ENCODE assay signal across 8 cellular contexts in the genomic region with DNA sequence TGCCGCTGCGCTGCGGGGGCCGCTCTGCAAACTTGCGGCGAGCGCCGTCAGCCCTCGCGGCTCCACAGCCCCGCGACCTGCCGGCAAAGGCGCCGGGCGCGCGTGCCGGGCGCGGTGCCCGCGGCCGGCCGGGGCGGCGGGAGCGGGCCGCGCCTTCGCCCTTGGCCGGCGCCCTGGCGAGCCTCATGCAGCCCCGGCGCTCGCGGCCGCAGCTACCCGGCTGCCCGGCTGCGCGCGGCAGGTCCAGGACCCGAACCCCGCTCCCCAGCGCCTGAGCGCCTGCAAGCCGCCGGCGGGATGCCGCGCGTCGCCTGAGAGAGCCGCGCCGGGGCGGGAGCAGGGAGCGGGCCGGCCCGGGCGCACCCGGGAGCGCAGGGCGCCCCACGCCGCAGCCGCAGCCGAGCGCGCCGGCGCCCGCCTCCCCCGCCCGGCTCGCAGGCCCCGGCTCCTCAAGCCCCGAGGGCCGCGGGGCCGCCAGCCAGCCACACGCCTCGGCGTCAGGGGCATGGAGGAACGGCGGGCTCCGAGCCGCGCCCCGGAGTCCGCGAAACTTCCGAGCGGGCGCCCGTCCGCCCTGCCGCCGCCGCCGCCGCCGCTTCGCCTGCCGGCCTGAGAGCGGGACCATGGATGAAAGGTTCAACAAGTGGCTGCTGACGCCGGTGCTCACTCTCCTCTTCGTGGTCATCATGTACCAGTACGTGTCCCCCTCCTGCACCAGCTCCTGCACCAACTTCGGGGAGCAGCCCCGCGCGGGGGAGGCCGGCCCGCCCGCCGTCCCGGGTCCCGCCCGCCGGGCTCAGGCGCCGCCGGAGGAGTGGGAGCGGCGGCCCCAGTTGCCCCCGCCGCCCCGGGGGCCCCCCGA. TPM values are rescaled to one million over a fixed set of nuclear protein-coding genes. Genes with fewer than 3 reads are reported as not detected.
A peak's percentile ranks its signal among the peaks of the same experiment; 100 is the strongest.
DNase-seq lines count a peak whose midpoint lies in the region; ATAC-seq and TF ChIP-seq lines count a peak whose summit lies in the region.

No MANE protein-coding gene starts in this region.

- H3K4me1 Mint-ChIP-seq in WTC11: peaks cover 30% of the 10 kb centered on the region
- H3K4me1 Mint-ChIP-seq in stimulated activated memory B cell treated with anti-CD40 and anti-IgM and Interleukin-4, amounts not matched to agents 10 μg/mL and 1 μg/mL and 100 μg/mL, for 72 hours: peaks cover 7% of the 10 kb centered on the region

- CTCF ChIA-PET in WTC11 (lab: Charles Lee): interaction anchor here (1.1 to 1.4 kb wide), 3 partner anchors 10 to 139 kb away, joined by 3 to 5 read pairs (median 3); no protein-coding TSS in a partner anchor

- DNase-seq in DMS153 treated with DMSO at 0.1 percent for 48 hours (lab: John Stamatoyannopoulos, UW; ENCODE audit: unreplicated experiment) (peak; percentile 26), DMS153 (lab: John Stamatoyannopoulos, UW) (no peak), WTC11 (ENCODE audit: low spot score) (peak; percentile 50), right atrium auricular region (ENCODE audit: low spot score) (no peak), T-helper 9 cell (no peak)

- H3K27me3 ChIP-seq in right atrium auricular region: peaks cover 0 to 7% of the 10 kb centered on the region in 2 donors

- peaks cover 0 to 14% of the 10 kb centered on the region in 2 donors for H3K4me1 ChIP-seq in right atrium auricular region

- no peak overlapping the region for H3K27ac ChIP-seq in right atrium auricular region

- H3K4me3 ChIP-seq in right atrium auricular region: peak overlapping the region; percentile 22 to 50

- H3K27ac Mint-ChIP-seq in WTC11: no peak overlapping the region
- H3K27ac Mint-ChIP-seq in stimulated activated memory B cell treated with anti-CD40 and anti-IgM and Interleukin-4, amounts not matched to agents 10 μg/mL and 1 μg/mL and 100 μg/mL, for 72 hours: no peak overlapping the region

- no peaks in the 10 kb centered on the region for H3K36me3 Mint-ChIP-seq in WTC11
- no peaks in the 10 kb centered on the region for H3K36me3 Mint-ChIP-seq in stimulated activated memory B cell treated with anti-CD40 and anti-IgM and Interleukin-4, amounts not matched to agents 10 μg/mL and 1 μg/mL and 100 μg/mL, for 72 hours

- peak overlapping the region; percentile 36 for H3K4me3 Mint-ChIP-seq in WTC11
- H3K4me3 Mint-ChIP-seq in stimulated activated memory B cell treated with anti-CD40 and anti-IgM and Interleukin-4, amounts not matched to agents 10 μg/mL and 1 μg/mL and 100 μg/mL, for 72 hours: no peak overlapping the region

- peak; percentile 61 for ATAC-seq in HG02885 (IDR thresholded peaks at IDR 0.05; ENCODE audit: poor library complexity, unreplicated experiment)
- ATAC-seq in WTC11: peak; percentile 46
- peak; percentile 18 for ATAC-seq in stimulated activated memory B cell treated with anti-CD40 and anti-IgM and Interleukin-4, amounts not matched to agents 10 μg/mL and 1 μg/mL and 100 μg/mL, for 72 hours
- no peak for ATAC-seq in activated CD4-positive, CD25-positive, alpha-beta regulatory T cell treated with anti-CD3 and anti-CD28 coated beads, Interleukin-2, amount 50 U/mL, for 24 hours

- H3K27me3 Mint-ChIP-seq in WTC11 (ENCODE audit: low read depth): peaks cover 61% of the 10 kb centered on the region
- H3K27me3 Mint-ChIP-seq in stimulated activated memory B cell treated with anti-CD40 and anti-IgM and Interleukin-4, amounts not matched to agents 10 μg/mL and 1 μg/mL and 100 μg/mL, for 72 hours: peaks cover 50% of the 10 kb centered on the region

- POLR2A ChIA-PET in WTC11 (lab: Charles Lee): no interaction called here

- TF ChIP-seq CTCF in WTC11 (IDR thresholded peaks at IDR 0.05) (no peak), right atrium auricular region (IDR thresholded peaks at IDR 0.05) (no peak)

- H3K36me3 ChIP-seq in right atrium auricular region: no peaks in the 10 kb centered on the region

- H3K9me3 Mint-ChIP-seq in WTC11: no peaks in the 10 kb centered on the region
- no peaks in the 10 kb centered on the region for H3K9me3 Mint-ChIP-seq in stimulated activated memory B cell treated with anti-CD40 and anti-IgM and Interleukin-4, amounts not matched to agents 10 μg/mL and 1 μg/mL and 100 μg/mL, for 72 hours

- H3K9me3 ChIP-seq in right atrium auricular region: no peaks in the 10 kb centered on the region

TF ChIP-seq in WTC11, 78 proteins besides CTCF, POLR2A, EP300 and RAD21:
- TF ChIP-seq RELA (CRISPR knock-in tag; IDR thresholded peaks at IDR 0.05; ENCODE audit: borderline replicate concordance) (no peak), SP1 (CRISPR knock-in tag; conservative IDR thresholded peaks at IDR 0.05) (0 out of 2 replicates have a peak, but pooled peaks have one; percentile 29)

RNA-seq across cellular contexts. Expression of a gene that starts 0.6 kb away (rescaled TPM):
- total RNA-seq in WTC11 (2021) (1.2 to 1.4 TPM (median 1.3 TPM) in 3 replicates), right atrium auricular region (1 to 10 TPM in 1 of 2 donors, under 1 TPM in 1; 0.59 to 3.1 TPM)

RNA-seq across cellular contexts. Expression of a gene that starts 37.3 kb away (rescaled TPM):
- total RNA-seq in WTC11 (2021) (31.1 to 32.3 TPM (median 32.0 TPM) in 3 replicates), right atrium auricular region (10 to 100 TPM; 17.3 to 25.6 TPM)

Comparison
In these comparisons a context has a peak if more than half of its experiments do, and no peak if none do; other contexts are left out.
1. DNase-seq: peak in DMS153 treated with DMSO at 0.1 percent for 48 hours (single experiment) and WTC11 (single experiment); none in DMS153 (single experiment), right atrium auricular region (single experiment) and T-helper 9 cell (single experiment).
2. ATAC-seq: peak in HG02885 (single experiment), WTC11 (single experiment) and stimulated activated memory B cell treated with anti-CD40 and anti-IgM and Interleukin-4, amounts not matched to agents 10 μg/mL and 1 μg/mL and 100 μg/mL, for 72 hours (single experiment); none in activated CD4-positive, CD25-positive, alpha-beta regulatory T cell treated with anti-CD3 and anti-CD28 coated beads, Interleukin-2, amount 50 U/mL, for 24 hours (0 of 2).